ENCODE assay signal across 9 cellular contexts in genomic region chr3:138687236-138687635, GRCh38.
A peak's percentile ranks its signal among the peaks of the same experiment; 100 is the strongest.
DNase-seq lines count a peak whose midpoint lies in the region; ATAC-seq and TF ChIP-seq lines count a peak whose summit lies in the region.
"Had no signal": no experiment of that assay in that cellular context is flagged by ENCODE, and none has a peak within 500 bp of the region (broad histone marks: within the 10 kb centered on the region; RNA-seq: fewer than 3 reads in every experiment).

No MANE protein-coding gene starts in this region.

- peak; percentile 21 for ATAC-seq in GM21526 (IDR thresholded peaks at IDR 0.05; ENCODE audit: low FRiP score, unreplicated experiment)
- ATAC-seq in HG03457 (IDR thresholded peaks at IDR 0.05; ENCODE audit: unreplicated experiment) = peak; percentile 20

- no peak overlapping the region for H3K27ac ChIP-seq in coronary artery

- no peak for TF ChIP-seq CTCF in GM12865 (IDR thresholded peaks at IDR 0.05; ENCODE audit: insufficient read depth, low read depth, low read length, missing control alignments)
- TF ChIP-seq CTCF in coronary artery (IDR thresholded peaks at IDR 0.05) = no peak

- H3K4me3 ChIP-seq in GM12865 (ENCODE audit: low read depth, low read length) (no peak overlapping the region), coronary artery (no peak overlapping the region)

- peak; percentile 10 for DNase-seq in GM12865 (ENCODE audit: low read depth)
- peak; percentile 59 for DNase-seq in fibroblast of peridontal ligament (ENCODE audit: extremely low read depth)
- DNase-seq in coronary artery (ENCODE audit: low spot score) = no peak
- no peak for DNase-seq in H4 (ENCODE audit: low spot score)
- no peak for DNase-seq in NCI-H446 treated with DMSO at 0.1 percent for 48 hours (lab: John Stamatoyannopoulos, UW)
- DNase-seq in foreskin melanocyte = no peak
- DNase-seq: NCI-H524 had no signal

Comparison
In these comparisons a context has a peak if more than half of its experiments do, and no peak if none do; other contexts are left out.
1. DNase-seq: peak in GM12865 (single experiment) and fibroblast of peridontal ligament (single experiment); none in coronary artery (single experiment), H4 (single experiment), NCI-H446 treated with DMSO at 0.1 percent for 48 hours (single experiment) and foreskin melanocyte (single experiment).